8 cellular contexts compared by ENCODE assay signal in the genomic region with DNA sequence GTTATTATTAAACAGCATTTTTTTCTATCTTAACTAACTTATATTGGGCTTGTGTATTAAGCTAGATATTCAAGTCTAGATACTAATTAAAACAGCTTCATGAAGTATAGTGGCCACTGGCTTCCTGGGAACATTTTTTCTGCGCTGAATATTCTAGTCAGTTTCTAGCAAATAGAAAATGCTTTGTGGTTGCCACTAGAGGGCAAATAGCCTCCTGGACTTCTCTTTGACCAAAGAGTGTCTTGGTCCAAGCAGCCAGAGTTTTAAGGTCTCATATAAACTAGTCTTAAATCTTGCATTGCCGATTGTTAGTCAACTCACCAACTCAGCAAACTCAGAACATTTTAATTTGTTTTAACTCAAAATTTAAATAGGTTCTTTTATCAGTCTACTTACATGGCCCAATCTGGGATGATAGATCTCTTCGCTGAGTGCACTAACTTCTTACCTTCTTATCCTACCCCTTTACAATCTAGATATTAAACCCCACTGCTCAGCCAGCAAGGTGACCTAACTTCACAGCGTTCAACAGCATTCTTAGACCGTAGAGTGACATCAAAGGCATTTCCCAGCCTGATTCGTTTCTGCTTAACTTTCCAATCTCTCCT. TPM values are rescaled to one million over a fixed set of nuclear protein-coding genes. Genes with fewer than 3 reads are reported as not detected.
DNase-seq lines count a peak whose midpoint lies in the region; ATAC-seq and TF ChIP-seq lines count a peak whose summit lies in the region.

No MANE protein-coding gene starts in this region.

- H3K27ac ChIP-seq in OCI-LY3 (ENCODE audit: low read length) (no peak overlapping the region), fibroblast of lung (ENCODE audit: insufficient read depth, low read length) (no peak overlapping the region)

- H3K36me3 ChIP-seq in OCI-LY3 (replicated peaks; ENCODE audit: low read depth, low read length) = no peaks in the 10 kb centered on the region
- H3K36me3 ChIP-seq in fibroblast of lung (ENCODE audit: control insufficient read depth, insufficient read depth, low read length) = no peaks in the 10 kb centered on the region

- TF ChIP-seq CTCF in OCI-LY3 (IDR thresholded peaks at IDR 0.05; ENCODE audit: low read depth, low read length) = peak; percentile 25; the same call in 1 of the 2 replicates
- peak; percentile 61 to 75 for TF ChIP-seq CTCF in fibroblast of lung (conservative IDR thresholded peaks at IDR 0.05 in 1 of 2, IDR thresholded peaks at IDR 0.05 in 1 of 2; ENCODE audit: low read depth in 1 of 2, low read length in 2 of 2)

- H3K4me1 ChIP-seq in OCI-LY3 (ENCODE audit: low read length) (no peaks in the 10 kb centered on the region), fibroblast of lung (ENCODE audit: control insufficient read depth, extremely low read depth, insufficient read depth, low read length) (no peaks in the 10 kb centered on the region)

- DNase-seq in NCI-H2196 (lab: John Stamatoyannopoulos, UW; ENCODE audit: unreplicated experiment) (peak; percentile 18), NCI-H2196 treated with DMSO at 0.1 percent for 48 hours (lab: John Stamatoyannopoulos, UW; ENCODE audit: unreplicated experiment) (no peak), fibroblast of lung (ENCODE audit: low read depth in 2 of 2) (peak; percentile 54 to 68), retina (peak; percentile 30), NCI-H226 (no peak)

- H3K4me2 ChIP-seq in OCI-LY3 (ENCODE audit: low read length) (no peak overlapping the region), fibroblast of lung (ENCODE audit: extremely low read depth, insufficient read depth, low read length) (no peak overlapping the region)

- H3K9me3 ChIP-seq in OCI-LY3 (ENCODE audit: insufficient read depth, low read length) = no peaks in the 10 kb centered on the region
- no peaks in the 10 kb centered on the region for H3K9me3 ChIP-seq in fibroblast of lung (ENCODE audit: control insufficient read depth, insufficient read depth, low read depth, low read length)

- no peaks in the 10 kb centered on the region for H3K27me3 ChIP-seq in OCI-LY3 (ENCODE audit: low read depth, low read length)
- H3K27me3 ChIP-seq in fibroblast of lung (ENCODE audit: control insufficient read depth, insufficient read depth, low read length) = no peaks in the 10 kb centered on the region

- H4K20me1 ChIP-seq in OCI-LY3 (ENCODE audit: insufficient read depth, low read length) = no peaks in the 10 kb centered on the region
- H4K20me1 ChIP-seq in fibroblast of lung (ENCODE audit: control insufficient read depth, extremely low read depth, insufficient read depth, low read length) = no peaks in the 10 kb centered on the region

- ATAC-seq in GM21723 (IDR thresholded peaks at IDR 0.05; ENCODE audit: unreplicated experiment) = no peak
- ATAC-seq in HG03159 (IDR thresholded peaks at IDR 0.05; ENCODE audit: unreplicated experiment) = no peak

- H3K9ac ChIP-seq in OCI-LY3 (ENCODE audit: low read length) = no peak overlapping the region
- no peak overlapping the region for H3K9ac ChIP-seq in fibroblast of lung (ENCODE audit: insufficient read depth, low read length)

- H3K79me2 ChIP-seq in OCI-LY3 (ENCODE audit: low read length) (no peaks in the 10 kb centered on the region), fibroblast of lung (ENCODE audit: control insufficient read depth, insufficient read depth, low read length) (no peaks in the 10 kb centered on the region)

- no peak overlapping the region for H3K4me3 ChIP-seq in OCI-LY3 (ENCODE audit: low read length)
- no peak overlapping the region for H3K4me3 ChIP-seq in fibroblast of lung (replicated peaks in 1 of 4; ENCODE audit: control extremely low read depth in 1 of 4, insufficient read depth in 1 of 4, low read depth in 3 of 4, low read length in 4 of 4)

- no peak overlapping the region for H2AFZ ChIP-seq in OCI-LY3 (ENCODE audit: low read depth, low read length)
- H2AFZ ChIP-seq in fibroblast of lung (ENCODE audit: low read length) = no peak overlapping the region

RNA-seq across cellular contexts. Expression of a gene that starts 24.6 kb away (rescaled TPM):
- 0.83 and 3.1 TPM in 2 replicates for total RNA-seq in fibroblast of lung
- 0.51 and 1.3 TPM in 2 replicates for polyA plus RNA-seq in fibroblast of lung
- 0.65 and 1.6 TPM in 2 replicates for polyA plus RNA-seq in fibroblast of lung (2012)
- not detected in 2 replicates for polyA minus RNA-seq in fibroblast of lung (ENCODE audit: low replicate concordance)

Comparison
In these comparisons a context has a peak if more than half of its experiments do, and no peak if none do; other contexts are left out.
1. DNase-seq: peak in NCI-H2196 (single experiment), fibroblast of lung (2 of 2) and retina (single experiment); none in NCI-H2196 treated with DMSO at 0.1 percent for 48 hours (single experiment) and NCI-H226 (single experiment).